ENCODE assay signal across 21 cellular contexts in genomic region chr1:25467616-25468015, GRCh38. TPM values are rescaled to one million over a fixed set of nuclear protein-coding genes. Genes with fewer than 3 reads are reported as not detected.
DNase-seq lines count a peak whose midpoint lies in the region; ATAC-seq and TF ChIP-seq lines count a peak whose summit lies in the region.
"Had no signal": no experiment of that assay in that cellular context is flagged by ENCODE, and none has a peak within 500 bp of the region (broad histone marks: within the 10 kb centered on the region; RNA-seq: fewer than 3 reads in every experiment).

No MANE protein-coding gene starts in this region.

- no peaks in the 10 kb centered on the region for H3K36me3 ChIP-seq in osteoblast (ENCODE audit: insufficient read depth, low read length)
- no peaks in the 10 kb centered on the region for H3K36me3 ChIP-seq in PC-9 (ENCODE audit: low read depth)
- H3K36me3 ChIP-seq: tibial artery had no signal

- no peak for TF ChIP-seq CTCF in HL-60 (IDR thresholded peaks at IDR 0.05; ENCODE audit: insufficient read depth, low read length)
- TF ChIP-seq CTCF in osteoblast (IDR thresholded peaks at IDR 0.05; ENCODE audit: extremely low read depth, low read depth, low read length): no peak
- no peak for TF ChIP-seq CTCF in PC-9 (conservative IDR thresholded peaks at IDR 0.05)
- TF ChIP-seq CTCF in GM13976 (IDR thresholded peaks at IDR 0.05; ENCODE audit: borderline replicate concordance, control extremely low read depth, extremely low read depth, insufficient read depth, missing control alignments): no peak

- H3F3A ChIP-seq in PC-9 (ENCODE audit: insufficient read depth, low read depth): no peaks in the 10 kb centered on the region

- H3K4me1 ChIP-seq in osteoblast (ENCODE audit: insufficient read depth, low read length): peaks cover 23% of the 10 kb centered on the region
- no peaks in the 10 kb centered on the region for H3K4me1 ChIP-seq in PC-9 (replicated peaks; ENCODE audit: insufficient read depth)

- H3K79me2 ChIP-seq in osteoblast (ENCODE audit: insufficient read depth, low read length) (peaks cover 37% of the 10 kb centered on the region), PC-9 (ENCODE audit: low read depth) (no peaks in the 10 kb centered on the region)

- no peak for DNase-seq in activated naive CD4-positive, alpha-beta T cell treated with anti-CD3 and anti-CD28 coated beads for 36 hours
- no peak for DNase-seq in HL-60 (ENCODE audit: low read depth in 1 of 2, low spot score in 1 of 2)
- no peak for DNase-seq in activated T-helper 2 cell treated with anti-CD3 and anti-CD28 coated beads, Interferon-gamma antibody, Interleukin-2, Interleukin-4, amounts not matched to agents 10 μg/mL and 5 μg/mL and 100 μg/mL, durations not matched to agents 14 hours and 24 hours and 36 hours (ENCODE audit: low spot score)
- no peak for DNase-seq in osteoblast (ENCODE audit: insufficient read length, low spot score, missing footprints)
- no peak for DNase-seq in PC-9
- no peak for DNase-seq in GM13976 (ENCODE audit: low spot score)
- DNase-seq: activated CD4-positive, alpha-beta T cell treated with anti-CD3 and anti-CD28 coated beads, Interleukin-2, amount 50 U/mL, for 4 hours; activated T-cell treated with anti-CD3 and anti-CD28 coated beads, Interleukin-2, amount 50 U/mL, for 1 hour; C1 segment of cervical spinal cord; KBM-7; lower lobe of right lung; NCI-H1694; NCI-H526 treated with DMSO at 0.1 percent for 48 hours; Right ventricle myocardium superior; stimulated activated CD4-positive, alpha-beta T cell treated with anti-CD3 and anti-CD28 coated beads, Interleukin-1b, Interleukin-23, amount 100 ng/mL, for 48 hours; tibial artery had no signal

- CTCF ChIA-PET in activated naive CD4-positive, alpha-beta T cell treated with anti-CD3 and anti-CD28 coated beads for 36 hours (lab: Charles Lee): interaction anchor here (0.7 to 1.1 kb wide), 2 partner anchors 19 to 21 kb away, joined by 3 read pairs; no protein-coding TSS in a partner anchor
- CTCF ChIA-PET in PC-9 (lab: Charles Lee): no interaction called here

- H3K4me1 Mint-ChIP-seq in activated naive CD4-positive, alpha-beta T cell treated with anti-CD3 and anti-CD28 coated beads, Interleukin-2, amount 50 U/mL, for 24 hours: peaks cover 71% of the 10 kb centered on the region
- peaks cover 48% of the 10 kb centered on the region for H3K4me1 Mint-ChIP-seq in activated naive CD4-positive, alpha-beta T cell treated with anti-CD3 and anti-CD28 coated beads for 36 hours (ENCODE audit: low read depth)
- H3K4me1 Mint-ChIP-seq in activated T-helper 2 cell treated with anti-CD3 and anti-CD28 coated beads, Interferon-gamma antibody, Interleukin-2, Interleukin-4, amounts not matched to agents 10 μg/mL and 5 μg/mL and 100 μg/mL, durations not matched to agents 14 hours and 24 hours and 36 hours (ENCODE audit: low read depth): peaks cover 20% of the 10 kb centered on the region

- POLR2A ChIA-PET in PC-9 (lab: Charles Lee; ENCODE audit: unreplicated experiment): no interaction called here

- H3K9me3 ChIP-seq in osteoblast (ENCODE audit: low read depth, low read length) (no peaks in the 10 kb centered on the region), PC-9 (ENCODE audit: insufficient read depth, low read depth) (no peaks in the 10 kb centered on the region)
- H3K9me3 ChIP-seq: lower lobe of right lung, tibial artery had no signal

- no peak overlapping the region for H3K4me3 ChIP-seq in HL-60 (replicated peaks; ENCODE audit: insufficient read depth, low read length)
- H3K4me3 ChIP-seq in osteoblast (ENCODE audit: insufficient read depth, low read length): no peak overlapping the region
- H3K4me3 ChIP-seq in PC-9: no peak overlapping the region
- H3K4me3 ChIP-seq: hepatocyte, lower lobe of right lung, tibial artery had no signal

- H3K27me3 Mint-ChIP-seq in activated naive CD4-positive, alpha-beta T cell treated with anti-CD3 and anti-CD28 coated beads, Interleukin-2, amount 50 U/mL, for 24 hours: no peaks in the 10 kb centered on the region
- no peaks in the 10 kb centered on the region for H3K27me3 Mint-ChIP-seq in activated naive CD4-positive, alpha-beta T cell treated with anti-CD3 and anti-CD28 coated beads for 36 hours (ENCODE audit: low read depth)
- no peaks in the 10 kb centered on the region for H3K27me3 Mint-ChIP-seq in activated T-helper 2 cell treated with anti-CD3 and anti-CD28 coated beads, Interferon-gamma antibody, Interleukin-2, Interleukin-4, amounts not matched to agents 10 μg/mL and 5 μg/mL and 100 μg/mL, durations not matched to agents 14 hours and 24 hours and 36 hours (ENCODE audit: low read depth)
- H3K27me3 Mint-ChIP-seq: central memory CD8-positive, alpha-beta T cell; stimulated activated memory B cell treated with anti-CD40 and anti-IgM and Interleukin-4, amounts not matched to agents 10 μg/mL and 1 μg/mL and 100 μg/mL, for 72 hours had no signal

- peak overlapping the region; percentile 3 for H3K4me3 Mint-ChIP-seq in activated naive CD4-positive, alpha-beta T cell treated with anti-CD3 and anti-CD28 coated beads, Interleukin-2, amount 50 U/mL, for 24 hours
- H3K4me3 Mint-ChIP-seq in activated naive CD4-positive, alpha-beta T cell treated with anti-CD3 and anti-CD28 coated beads for 36 hours: no peak overlapping the region
- no peak overlapping the region for H3K4me3 Mint-ChIP-seq in activated T-helper 2 cell treated with anti-CD3 and anti-CD28 coated beads, Interferon-gamma antibody, Interleukin-2, Interleukin-4, amounts not matched to agents 10 μg/mL and 5 μg/mL and 100 μg/mL, durations not matched to agents 14 hours and 24 hours and 36 hours (ENCODE audit: low read depth)
- H3K4me3 Mint-ChIP-seq: stimulated activated memory B cell treated with anti-CD40 and anti-IgM and Interleukin-4, amounts not matched to agents 10 μg/mL and 1 μg/mL and 100 μg/mL, for 72 hours had no signal

- H3K27ac Mint-ChIP-seq in activated naive CD4-positive, alpha-beta T cell treated with anti-CD3 and anti-CD28 coated beads, Interleukin-2, amount 50 U/mL, for 24 hours: peak overlapping the region; percentile 83
- H3K27ac Mint-ChIP-seq in activated naive CD4-positive, alpha-beta T cell treated with anti-CD3 and anti-CD28 coated beads for 36 hours: no peak overlapping the region
- peak overlapping the region; percentile 35 for H3K27ac Mint-ChIP-seq in activated T-helper 2 cell treated with anti-CD3 and anti-CD28 coated beads, Interferon-gamma antibody, Interleukin-2, Interleukin-4, amounts not matched to agents 10 μg/mL and 5 μg/mL and 100 μg/mL, durations not matched to agents 14 hours and 24 hours and 36 hours
- H3K27ac Mint-ChIP-seq: stimulated activated memory B cell treated with anti-CD40 and anti-IgM and Interleukin-4, amounts not matched to agents 10 μg/mL and 1 μg/mL and 100 μg/mL, for 72 hours had no signal

- intact Hi-C loops in activated naive CD4-positive, alpha-beta T cell treated with anti-CD3 and anti-CD28 coated beads for 36 hours (cut with micrococcal nuclease): no loop called here
- intact Hi-C loops in activated T-helper 2 cell treated with anti-CD3 and anti-CD28 coated beads, Interferon-gamma antibody, Interleukin-2, Interleukin-4, amounts not matched to agents 10 μg/mL and 5 μg/mL and 100 μg/mL, durations not matched to agents 14 hours and 24 hours and 36 hours (cut with micrococcal nuclease): loop anchor here (5.0 kb wide), 1 partner anchor 35 kb away; the partner anchor contains the start of gene MACO1
- intact Hi-C loops in PC-9 (cut with micrococcal nuclease; ENCODE audit: unreplicated experiment): no loop called here

- ATAC-seq in GM18870 (IDR thresholded peaks at IDR 0.05; ENCODE audit: unreplicated experiment): no peak
- ATAC-seq: lower lobe of right lung; stimulated activated memory B cell treated with anti-CD40 and anti-IgM and Interleukin-4, amounts not matched to agents 10 μg/mL and 1 μg/mL and 100 μg/mL, for 72 hours had no signal

- no peaks in the 10 kb centered on the region for H3K9me2 ChIP-seq in PC-9 (ENCODE audit: insufficient read depth)

- H4K20me1 ChIP-seq in osteoblast (ENCODE audit: insufficient read depth, low read length) (peaks cover 16% of the 10 kb centered on the region), PC-9 (ENCODE audit: insufficient read depth) (no peaks in the 10 kb centered on the region)

- H3K36me3 Mint-ChIP-seq in activated naive CD4-positive, alpha-beta T cell treated with anti-CD3 and anti-CD28 coated beads, Interleukin-2, amount 50 U/mL, for 24 hours: peaks cover 9% of the 10 kb centered on the region
- H3K36me3 Mint-ChIP-seq in activated naive CD4-positive, alpha-beta T cell treated with anti-CD3 and anti-CD28 coated beads for 36 hours (ENCODE audit: low read depth): peaks cover 8% of the 10 kb centered on the region
- peaks cover 14% of the 10 kb centered on the region for H3K36me3 Mint-ChIP-seq in activated T-helper 2 cell treated with anti-CD3 and anti-CD28 coated beads, Interferon-gamma antibody, Interleukin-2, Interleukin-4, amounts not matched to agents 10 μg/mL and 5 μg/mL and 100 μg/mL, durations not matched to agents 14 hours and 24 hours and 36 hours (ENCODE audit: low read depth)

- no peaks in the 10 kb centered on the region for H3K9me3 Mint-ChIP-seq in activated naive CD4-positive, alpha-beta T cell treated with anti-CD3 and anti-CD28 coated beads, Interleukin-2, amount 50 U/mL, for 24 hours
- H3K9me3 Mint-ChIP-seq in activated naive CD4-positive, alpha-beta T cell treated with anti-CD3 and anti-CD28 coated beads for 36 hours: no peaks in the 10 kb centered on the region
- no peaks in the 10 kb centered on the region for H3K9me3 Mint-ChIP-seq in activated T-helper 2 cell treated with anti-CD3 and anti-CD28 coated beads, Interferon-gamma antibody, Interleukin-2, Interleukin-4, amounts not matched to agents 10 μg/mL and 5 μg/mL and 100 μg/mL, durations not matched to agents 14 hours and 24 hours and 36 hours
- H3K9me3 Mint-ChIP-seq: central memory CD8-positive, alpha-beta T cell; stimulated activated memory B cell treated with anti-CD40 and anti-IgM and Interleukin-4, amounts not matched to agents 10 μg/mL and 1 μg/mL and 100 μg/mL, for 72 hours had no signal

- no TSS peak for BruUV-seq in PC-9 (replicated peaks; lab: Mats Ljungman, UMichigan)

- H3K4me2 ChIP-seq in osteoblast (ENCODE audit: insufficient read depth, low read length) (no peak overlapping the region), PC-9 (no peak overlapping the region)
- H3K4me2 ChIP-seq: hepatocyte had no signal

- in situ Hi-C loops in GM13976 (cut with MboI; ENCODE audit: low sequenced_read_pairs, unreplicated experiment): no loop called here

- H3K27ac ChIP-seq in HL-60 (replicated peaks): peak overlapping the region; percentile 37
- peak overlapping the region; percentile 59 for H3K27ac ChIP-seq in osteoblast (ENCODE audit: low read depth, low read length)
- H3K27ac ChIP-seq in PC-9: no peak overlapping the region
- H3K27ac ChIP-seq: hepatocyte, lower lobe of right lung, tibial artery had no signal

- no peaks in the 10 kb centered on the region for H3K27me3 ChIP-seq in HL-60 (ENCODE audit: insufficient read depth, poor library complexity, severe bottlenecking)
- no peaks in the 10 kb centered on the region for H3K27me3 ChIP-seq in osteoblast (ENCODE audit: insufficient read depth, low read length)
- H3K27me3 ChIP-seq in PC-9 (ENCODE audit: insufficient read depth, low read depth): no peaks in the 10 kb centered on the region
- H3K27me3 ChIP-seq: hepatocyte, tibial artery had no signal

- no peak overlapping the region for H2AFZ ChIP-seq in osteoblast (ENCODE audit: low read length)
- no peak overlapping the region for H2AFZ ChIP-seq in PC-9
- H2AFZ ChIP-seq: hepatocyte had no signal

RNA-seq across cellular contexts. Expression of gene MACO1, which starts 36.9 kb away (rescaled TPM):
- total RNA-seq in activated naive CD4-positive, alpha-beta T cell treated with anti-CD3 and anti-CD28 coated beads for 36 hours: 1 to 10 TPM; 8.4 to 8.6 TPM
- total RNA-seq in activated T-helper 2 cell treated with anti-CD3 and anti-CD28 coated beads, Interferon-gamma antibody, Interleukin-2, Interleukin-4, amounts not matched to agents 10 μg/mL and 5 μg/mL and 100 μg/mL, durations not matched to agents 14 hours and 24 hours and 36 hours: 15.8 and 15.9 TPM in 2 replicates
- total RNA-seq in osteoblast: 33.9 and 35.5 TPM in 2 replicates
- total RNA-seq in PC-9 (2021): 5.9 and 9.6 TPM in 2 replicates

RNA-seq across cellular contexts. Expression of gene RHCE, which starts 47.0 kb away (rescaled TPM):
- total RNA-seq in activated naive CD4-positive, alpha-beta T cell treated with anti-CD3 and anti-CD28 coated beads for 36 hours: under 1 TPM; 0.33 to 0.54 TPM
- 0.25 TPM in 1 of 2 replicates, not detected in the other for total RNA-seq in activated T-helper 2 cell treated with anti-CD3 and anti-CD28 coated beads, Interferon-gamma antibody, Interleukin-2, Interleukin-4, amounts not matched to agents 10 μg/mL and 5 μg/mL and 100 μg/mL, durations not matched to agents 14 hours and 24 hours and 36 hours
- total RNA-seq in osteoblast (0.72 and 0.88 TPM in 2 replicates), PC-9 (2021) (0.22 and 0.78 TPM in 2 replicates)
